Comparison of ENCODE assay signal across 16 cellular contexts in the genomic region with DNA sequence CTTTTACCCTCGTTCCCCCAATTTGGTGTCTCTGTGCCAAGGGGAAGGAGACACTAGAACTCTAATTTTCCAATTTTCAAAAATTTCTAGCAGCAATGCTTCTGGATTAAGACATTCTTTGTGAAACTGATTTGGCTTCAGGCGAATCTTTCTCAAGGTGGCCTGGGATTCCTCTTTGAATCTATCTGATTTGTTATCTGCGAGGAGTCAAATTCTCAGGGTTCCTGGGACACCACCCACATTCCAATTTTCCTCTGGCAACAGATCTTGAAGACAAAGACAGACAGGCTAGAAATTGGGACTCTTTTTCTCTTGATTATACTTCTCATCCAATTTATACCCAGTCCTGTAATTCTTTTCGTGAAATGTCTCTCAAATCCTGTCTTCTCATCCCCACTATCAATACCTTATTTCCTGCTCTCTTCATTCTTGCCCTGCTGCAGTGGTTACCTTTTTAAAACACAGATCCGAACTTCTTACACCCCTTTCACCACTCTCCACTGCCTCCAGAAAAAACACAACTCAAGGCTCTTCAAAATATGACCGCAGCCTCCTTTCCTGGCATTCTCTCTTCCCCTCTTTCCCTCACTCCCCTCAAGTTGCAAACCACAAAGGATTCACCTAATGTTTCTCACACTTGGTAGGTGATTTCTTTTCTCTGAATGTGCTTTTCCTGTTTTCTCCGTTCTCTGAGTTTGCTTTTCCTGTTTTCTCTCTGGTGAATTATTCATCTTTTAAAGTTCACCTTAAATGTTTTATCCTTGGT. TPM values are rescaled to one million over a fixed set of nuclear protein-coding genes. Genes with fewer than 3 reads are reported as not detected.
A peak's percentile ranks its signal among the peaks of the same experiment; 100 is the strongest.
DNase-seq lines count a peak whose midpoint lies in the region; ATAC-seq and TF ChIP-seq lines count a peak whose summit lies in the region.
"Had no signal": no experiment of that assay in that cellular context is flagged by ENCODE, and none has a peak within 500 bp of the region (broad histone marks: within the 10 kb centered on the region; RNA-seq: fewer than 3 reads in every experiment).

No MANE protein-coding gene starts in this region.

- no peak for TF ChIP-seq POLR2A in breast epithelium (IDR thresholded peaks at IDR 0.05)

- intact Hi-C loops in MCF 10A (cut with micrococcal nuclease) = no loop called here
- intact Hi-C loops in breast epithelium (cut with DNase I; ENCODE audit: low total_unique reads) = no loop called here

- H3K79me2 ChIP-seq in OCI-LY1 (ENCODE audit: insufficient read depth, low read length) = peaks cover 19% of the 10 kb centered on the region

- H2AFZ ChIP-seq in OCI-LY1 (ENCODE audit: low read length) = peak overlapping the region; percentile 32; the same call in 1 of the 2 replicates

- H3K27ac Mint-ChIP-seq in MCF 10A (ENCODE audit: low read depth, unreplicated experiment) = peak overlapping the region; percentile 7

- H3K9me2 ChIP-seq in OCI-LY1 (ENCODE audit: low read depth, low read length) = no peaks in the 10 kb centered on the region

- ATAC-seq in GM19023 (IDR thresholded peaks at IDR 0.05; ENCODE audit: unreplicated experiment) = no peak
- ATAC-seq: pancreas had no signal

- no peaks in the 10 kb centered on the region for H3K9me3 Mint-ChIP-seq in MCF 10A (ENCODE audit: unreplicated experiment)

- H3K9me3 ChIP-seq in breast epithelium (no peaks in the 10 kb centered on the region), OCI-LY1 (ENCODE audit: low read length) (no peaks in the 10 kb centered on the region)
- H3K9me3 ChIP-seq: pancreas, spleen, thoracic aorta had no signal

- peak overlapping the region; percentile 95 for H3K4me2 ChIP-seq in OCI-LY1 (ENCODE audit: low read length)

- H3K4me1 Mint-ChIP-seq in MCF 10A (ENCODE audit: insufficient read depth, unreplicated experiment) = peaks cover 29% of the 10 kb centered on the region

- no peaks in the 10 kb centered on the region for H3K36me3 ChIP-seq in breast epithelium
- H3K36me3 ChIP-seq in OCI-LY1 (ENCODE audit: insufficient read depth, low read length) = no peaks in the 10 kb centered on the region
- H3K36me3 ChIP-seq: pancreas, spleen, thoracic aorta had no signal

- H3K4me3 Mint-ChIP-seq in MCF 10A (ENCODE audit: unreplicated experiment) = no peak overlapping the region

- no peak overlapping the region for H3K4me3 ChIP-seq in breast epithelium
- H3K4me3 ChIP-seq in OCI-LY1 (ENCODE audit: low read depth, low read length, poor library complexity, severe bottlenecking) = peak overlapping the region; percentile 42
- H3K4me3 ChIP-seq: pancreas, spleen, thoracic aorta had no signal

- TF ChIP-seq CTCF in MCF 10A (IDR thresholded peaks at IDR 0.05; ENCODE audit: unreplicated experiment) (no peak), breast epithelium (IDR thresholded peaks at IDR 0.05) (no peak), OCI-LY1 (IDR thresholded peaks at IDR 0.05; ENCODE audit: low read length) (no peak)

- POLR2A ChIA-PET in MCF 10A (lab: Yijun Ruan, JAX) = interaction anchor here (0.7 to 8.6 kb wide), 6 partner anchors 50 to 206 kb away, joined by 3 to 202 read pairs (median 4); partner anchors contain the start of gene CREG1

- DNase-seq in MCF 10A (ENCODE audit: unreplicated experiment) = no peak
- DNase-seq in breast epithelium (ENCODE audit: low spot score in 2 of 2) = no peak
- DNase-seq in islet precursor cell = peak; percentile 67
- DNase-seq in NCI-H187 treated with DMSO at 0.1 percent for 48 hours (lab: John Stamatoyannopoulos, UW) = no peak
- DNase-seq in stimulated activated CD8-positive, alpha-beta memory T cell treated with anti-CD3 and anti-CD28 coated beads, Interleukin-4, amount 100 ng/mL, for 48 hours = no peak
- no peak for DNase-seq in SIG-M5 (lab: John Stamatoyannopoulos, UW)
- DNase-seq: activated CD4-positive, alpha-beta T cell treated with anti-CD3 and anti-CD28 coated beads for 48 hours; activated naive CD4-positive, alpha-beta T cell; DMS79; foreskin melanocyte; NCI-H1105 treated with DMSO at 0.1 percent for 48 hours; pancreas; spleen had no signal

- H3F3A ChIP-seq in OCI-LY1 (ENCODE audit: insufficient read depth, low read length) = 0 out of 2 replicates have a peak, but pooled peaks cover 7% of the 10 kb centered on the region

- H3K27me3 ChIP-seq in breast epithelium (no peaks in the 10 kb centered on the region), OCI-LY1 (ENCODE audit: insufficient read depth, low read length) (no peaks in the 10 kb centered on the region)
- H3K27me3 ChIP-seq: pancreas, spleen had no signal

- H3K27ac ChIP-seq in breast epithelium (no peak overlapping the region), OCI-LY1 (ENCODE audit: low read depth, low read length, poor library complexity, severe bottlenecking) (peak overlapping the region; percentile 88)
- H3K27ac ChIP-seq: pancreas, thoracic aorta had no signal

- CTCF ChIA-PET in MCF 10A (lab: Yijun Ruan, JAX) = interaction anchor here (0.7 to 5.8 kb wide), 6 partner anchors 71 to 227 kb away, joined by 3 to 46 read pairs (median 30); no protein-coding TSS in a partner anchor

- H3K9ac ChIP-seq in OCI-LY1 (ENCODE audit: low read length) = peak overlapping the region; percentile 55

- H3K27me3 Mint-ChIP-seq in MCF 10A (ENCODE audit: insufficient read depth, unreplicated experiment) = no peaks in the 10 kb centered on the region

- no peaks in the 10 kb centered on the region for H4K20me1 ChIP-seq in OCI-LY1 (ENCODE audit: insufficient read depth, low read length)

- BruUV-seq in MCF 10A (replicated peaks; lab: Mats Ljungman, UMichigan) = no TSS peak

- H3K36me3 Mint-ChIP-seq in MCF 10A (ENCODE audit: insufficient read depth, unreplicated experiment) = peaks cover 24% of the 10 kb centered on the region

- H3K4me1 ChIP-seq in breast epithelium (peaks cover 0 to 14% of the 10 kb centered on the region in 2 donors), OCI-LY1 (ENCODE audit: insufficient read depth, low read length, severe bottlenecking) (peaks cover 60% of the 10 kb centered on the region)

RNA-seq across cellular contexts. Expression of gene MPZL1, which starts 2.7 kb away (rescaled TPM):
- total RNA-seq in MCF 10A (2022) (164 and 169 TPM in 2 replicates), breast epithelium (10 to 100 TPM; 43.5 to 86.8 (median 86.2) TPM)
